Comparison of ENCODE assay signal across 18 cellular contexts in the genomic region with DNA sequence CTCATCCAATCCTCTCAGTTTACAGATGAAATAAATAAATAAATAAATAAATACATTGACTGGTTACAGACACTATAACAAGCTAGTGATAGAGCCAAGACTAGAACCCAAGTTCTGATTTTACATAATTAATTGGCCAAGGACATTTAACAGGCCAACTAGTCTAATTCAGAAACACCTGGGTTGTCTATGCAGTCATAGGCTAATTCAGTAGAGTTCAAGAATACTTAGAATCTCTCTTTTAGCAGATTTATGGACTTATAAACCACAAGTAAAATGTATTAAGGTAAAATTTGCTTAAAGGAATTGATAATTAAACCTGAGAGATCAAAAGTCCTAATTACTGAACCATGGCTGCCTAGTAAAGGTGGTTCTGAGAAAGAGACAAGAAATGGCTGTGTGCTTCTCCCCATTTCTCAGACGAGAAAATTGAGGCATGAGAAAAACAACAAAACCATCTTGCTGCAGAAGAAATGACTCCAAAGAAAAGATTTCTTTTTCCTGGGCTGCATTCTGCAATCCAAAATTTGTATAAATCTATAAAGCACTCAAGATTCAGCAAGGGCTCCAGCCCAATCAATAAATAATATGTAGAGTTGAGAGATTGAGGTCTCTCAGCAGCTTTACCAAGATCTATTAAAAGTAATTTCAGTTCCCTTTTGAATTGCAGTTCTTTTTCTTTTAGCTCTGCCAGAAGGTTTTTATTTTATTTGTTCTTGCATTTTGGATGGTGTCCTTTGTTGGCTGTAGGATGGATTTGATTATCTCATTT.
DNase-seq lines count a peak whose midpoint lies in the region; ATAC-seq and TF ChIP-seq lines count a peak whose summit lies in the region.
"Had no signal": no experiment of that assay in that cellular context is flagged by ENCODE, and none has a peak within 500 bp of the region (broad histone marks: within the 10 kb centered on the region; RNA-seq: fewer than 3 reads in every experiment).

No MANE protein-coding gene starts in this region.

- H3K27me3 ChIP-seq in mammary epithelial cell (ENCODE audit: insufficient read depth, low read length), result no peaks in the 10 kb centered on the region
- H3K27me3 ChIP-seq: gastroesophageal sphincter had no signal

- no peaks in the 10 kb centered on the region for H3K79me2 ChIP-seq in mammary epithelial cell (ENCODE audit: insufficient read depth, low read length)

- H3K27me3 Mint-ChIP-seq in activated CD4-positive, alpha-beta memory T cell treated with anti-CD3 and anti-CD28 coated beads, Interleukin-2, amount 10 ng/mL, durations not matched to agents 7 days and 5 days, result no peaks in the 10 kb centered on the region

- H3K9me3 ChIP-seq in mammary epithelial cell (replicated peaks; ENCODE audit: insufficient read depth, low read length), result no peaks in the 10 kb centered on the region
- H3K9me3 ChIP-seq: Caco-2, gastroesophageal sphincter, thoracic aorta had no signal

- WGBS in mammary epithelial cell (ENCODE audit: low coverage, missing lambda C conversion rate), result 93% methylated on average over 1 of the region's 1 CpG

- no peak overlapping the region for H2AFZ ChIP-seq in mammary epithelial cell (ENCODE audit: low read depth, low read length)

- POLR2A ChIA-PET in activated CD4-positive, alpha-beta memory T cell treated with anti-CD3 and anti-CD28 coated beads, Interleukin-2, amount 10 ng/mL, durations not matched to agents 7 days and 5 days (lab: Charles Lee), result no interaction called here

- no peak overlapping the region for H3K27ac Mint-ChIP-seq in activated CD4-positive, alpha-beta memory T cell treated with anti-CD3 and anti-CD28 coated beads, Interleukin-2, amount 10 ng/mL, durations not matched to agents 7 days and 5 days

- no peak for TF ChIP-seq CTCF in mammary epithelial cell (conservative IDR thresholded peaks at IDR 0.05 in 1 of 2, IDR thresholded peaks at IDR 0.05 in 1 of 2; ENCODE audit: extremely low read depth in 1 of 2, insufficient read depth in 1 of 2, low read depth in 1 of 2, low read length in 2 of 2)

- H3K9me3 Mint-ChIP-seq in activated CD4-positive, alpha-beta memory T cell treated with anti-CD3 and anti-CD28 coated beads, Interleukin-2, amount 10 ng/mL, durations not matched to agents 7 days and 5 days, result peaks cover 3% of the 10 kb centered on the region
- H3K9me3 Mint-ChIP-seq: neural crest cell had no signal

- H3K4me1 Mint-ChIP-seq in activated CD4-positive, alpha-beta memory T cell treated with anti-CD3 and anti-CD28 coated beads, Interleukin-2, amount 10 ng/mL, durations not matched to agents 7 days and 5 days, result peaks cover 4% of the 10 kb centered on the region
- H3K4me1 Mint-ChIP-seq: neural crest cell had no signal

- CTCF ChIA-PET in mammary epithelial cell (lab: Charles Lee; ENCODE audit: low non-redundant PET), result no interaction called here
- CTCF ChIA-PET in activated CD4-positive, alpha-beta memory T cell treated with anti-CD3 and anti-CD28 coated beads, Interleukin-2, amount 10 ng/mL, durations not matched to agents 7 days and 5 days (lab: Charles Lee), result no interaction called here

- in situ Hi-C loops in mammary epithelial cell (cut with MboI; ENCODE audit: low sequenced_read_pairs in 2 of 2), result no loop called here

- no peaks in the 10 kb centered on the region for H3K36me3 Mint-ChIP-seq in activated CD4-positive, alpha-beta memory T cell treated with anti-CD3 and anti-CD28 coated beads, Interleukin-2, amount 10 ng/mL, durations not matched to agents 7 days and 5 days (ENCODE audit: low read depth)

- H3K4me1 ChIP-seq in mammary epithelial cell (ENCODE audit: insufficient read depth, low read length), result no peaks in the 10 kb centered on the region
- H3K4me1 ChIP-seq: Caco-2, gastroesophageal sphincter had no signal

- H3K36me3 ChIP-seq in mammary epithelial cell (ENCODE audit: insufficient read depth, low read length), result no peaks in the 10 kb centered on the region
- H3K36me3 ChIP-seq: gastroesophageal sphincter, thoracic aorta, WERI-Rb-1 had no signal

- H3K9ac ChIP-seq in mammary epithelial cell (ENCODE audit: insufficient read depth, low read length), result no peak overlapping the region

- H4K20me1 ChIP-seq in mammary epithelial cell (ENCODE audit: insufficient read depth, low read length), result no peaks in the 10 kb centered on the region

- no peak overlapping the region for H3K27ac ChIP-seq in mammary epithelial cell (ENCODE audit: insufficient read depth, low read depth, low read length)
- H3K27ac ChIP-seq: 22Rv1, gastroesophageal sphincter, SK-N-MC, thoracic aorta, WERI-Rb-1 had no signal

- H3K4me3 ChIP-seq in mammary epithelial cell (replicated peaks in 1 of 3; ENCODE audit: insufficient read depth in 1 of 3, low read depth in 2 of 3, low read length in 3 of 3), result no peak overlapping the region
- H3K4me3 ChIP-seq: gastroesophageal sphincter, SK-N-MC, thoracic aorta had no signal

- no peak overlapping the region for H3K4me2 ChIP-seq in mammary epithelial cell (ENCODE audit: insufficient read depth, low read depth, low read length)

- ATAC-seq in HG02610 (IDR thresholded peaks at IDR 0.05; ENCODE audit: unreplicated experiment) (peak; percentile 60), HG03432 (IDR thresholded peaks at IDR 0.05; ENCODE audit: unreplicated experiment) (peak; percentile 83)
- ATAC-seq: gastroesophageal sphincter had no signal

- DNase-seq in NOMO-1 treated with DMSO at 0.1 percent for 48 hours (lab: John Stamatoyannopoulos, UW; ENCODE audit: unreplicated experiment) (peak; percentile 40), NOMO-1 treated with dmso at 0.1 percent for 144 hours (lab: John Stamatoyannopoulos, UW; ENCODE audit: unreplicated experiment) (no peak), mammary epithelial cell (no peak), NCI-H82 (lab: John Stamatoyannopoulos, UW) (no peak), SK-N-DZ (ENCODE audit: low spot score) (no peak)
- no peak for DNase-seq in activated CD4-positive, alpha-beta memory T cell treated with anti-CD3 and anti-CD28 coated beads, Interleukin-2, amount 10 ng/mL, durations not matched to agents 7 days and 5 days
- DNase-seq: Caco-2, HCEC 1CT, kidney glomerular epithelial cell, NCI-H1417, WERI-Rb-1 had no signal

- dilution Hi-C loops in mammary epithelial cell (cut with HindIII; ENCODE audit: low sequenced_read_pairs), result no loop called here

- intact Hi-C loops in mammary epithelial cell (cut with micrococcal nuclease), result no loop called here

- BruUV-seq in mammary epithelial cell (replicated peaks; lab: Mats Ljungman, UMichigan), result no TSS peak

- no peak overlapping the region for H3K4me3 Mint-ChIP-seq in activated CD4-positive, alpha-beta memory T cell treated with anti-CD3 and anti-CD28 coated beads, Interleukin-2, amount 10 ng/mL, durations not matched to agents 7 days and 5 days
- H3K4me3 Mint-ChIP-seq: neural crest cell had no signal
